Comparison of ENCODE assay signal across 12 cellular contexts in the genomic region with DNA sequence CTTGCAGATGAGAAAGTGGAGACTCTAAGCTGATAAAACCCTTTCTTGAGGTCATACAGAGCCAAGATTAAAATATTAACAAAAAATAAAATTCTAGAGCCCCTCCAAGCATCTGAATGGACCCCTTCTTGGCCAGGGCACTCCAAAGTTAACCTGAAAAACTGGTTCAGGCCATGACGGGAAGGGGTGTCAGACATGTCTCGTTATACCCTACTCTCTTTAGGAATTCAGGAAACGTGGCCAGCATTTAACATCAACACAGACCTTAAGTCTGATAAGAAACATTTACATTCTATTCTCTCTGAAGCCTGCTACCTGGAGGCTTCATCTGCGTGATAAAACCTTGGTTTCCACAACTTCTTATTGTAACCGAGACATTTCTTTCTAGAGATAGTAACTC. TPM values are rescaled to one million over a fixed set of nuclear protein-coding genes. Genes with fewer than 3 reads are reported as not detected.
DNase-seq lines count a peak whose midpoint lies in the region; ATAC-seq and TF ChIP-seq lines count a peak whose summit lies in the region.
"Had no signal": no experiment of that assay in that cellular context is flagged by ENCODE, and none has a peak within 500 bp of the region (broad histone marks: within the 10 kb centered on the region; RNA-seq: fewer than 3 reads in every experiment).

No MANE protein-coding gene starts in this region.

- H3K4ac ChIP-seq in neuronal stem cell (ENCODE audit: low read length) = no peak overlapping the region

- WGBS in neuronal stem cell (ENCODE audit: extremely low coverage in 2 of 2, insufficient read length in 2 of 2, insufficient replicate concordance in 1 of 2), 2 donors = no CpG with 5 or more reads among the region's 5 CpGs

- H3K4me2 ChIP-seq in Loucy (ENCODE audit: low read depth, low read length, poor library complexity, severe bottlenecking) (no peak overlapping the region), neuronal stem cell (ENCODE audit: insufficient read depth, low read length, poor library complexity, severe bottlenecking) (no peak overlapping the region)

- H3K27ac ChIP-seq in ACC112 (ENCODE audit: low read depth, low read length) (peak overlapping the region; percentile 69), neuronal stem cell (replicated peaks; ENCODE audit: low read length) (no peak overlapping the region)
- H3K27ac ChIP-seq: Peyer's patch, SJSA1 had no signal

- H3K79me1 ChIP-seq in neuronal stem cell (ENCODE audit: low read depth, low read length) = no peaks in the 10 kb centered on the region

- H4K91ac ChIP-seq in neuronal stem cell (ENCODE audit: low read depth, low read length, poor library complexity) = no peak overlapping the region

- no peak for ATAC-seq in naive thymus-derived CD8-positive, alpha-beta T cell
- no peak for ATAC-seq in HG02588 (IDR thresholded peaks at IDR 0.05; ENCODE audit: unreplicated experiment)

- no peak for TF ChIP-seq CTCF in Loucy (conservative IDR thresholded peaks at IDR 0.05; ENCODE audit: low read length)
- no peak for TF ChIP-seq CTCF in glutamatergic neuron (IDR thresholded peaks at IDR 0.05; ENCODE audit: partially characterized antibody, unreplicated experiment)

- H3K18ac ChIP-seq in neuronal stem cell (ENCODE audit: low read length) = no peak overlapping the region

- no peak overlapping the region for H2BK12ac ChIP-seq in neuronal stem cell (ENCODE audit: low read length)

- H3K4me3 Mint-ChIP-seq in glutamatergic neuron (ENCODE audit: unreplicated experiment) = no peak overlapping the region
- no peak overlapping the region for H3K4me3 Mint-ChIP-seq in naive thymus-derived CD8-positive, alpha-beta T cell

- no peak overlapping the region for H3K14ac ChIP-seq in neuronal stem cell (ENCODE audit: low read length)

- H3K36me3 ChIP-seq in ACC112 (ENCODE audit: insufficient read depth, low read length) (no peaks in the 10 kb centered on the region), Loucy (ENCODE audit: insufficient read depth, low read length) (no peaks in the 10 kb centered on the region), neuronal stem cell (replicated peaks in 1 of 2; ENCODE audit: control insufficient read depth in 2 of 2, insufficient read depth in 2 of 2, low read length in 2 of 2) (no peaks in the 10 kb centered on the region)
- H3K36me3 ChIP-seq: Peyer's patch, SJSA1 had no signal

- H4K20me1 ChIP-seq in Loucy (ENCODE audit: insufficient read depth, low read length, poor library complexity, severe bottlenecking) = no peaks in the 10 kb centered on the region

- H3K27ac Mint-ChIP-seq in glutamatergic neuron (ENCODE audit: unreplicated experiment) = peak overlapping the region; percentile 18
- no peak overlapping the region for H3K27ac Mint-ChIP-seq in naive thymus-derived CD8-positive, alpha-beta T cell
- H3K27ac Mint-ChIP-seq: CD8-positive, alpha-beta T cell had no signal

- H3K23ac ChIP-seq in neuronal stem cell (ENCODE audit: low read depth, low read length, poor library complexity) = no peak overlapping the region

- H3K4me1 Mint-ChIP-seq in glutamatergic neuron (ENCODE audit: low read depth, unreplicated experiment) = peaks cover 10% of the 10 kb centered on the region
- H3K4me1 Mint-ChIP-seq in naive thymus-derived CD8-positive, alpha-beta T cell = peaks cover 3 to 23% (median 11%) of the 10 kb centered on the region in 4 donors

- no peaks in the 10 kb centered on the region for H3F3A ChIP-seq in Loucy (ENCODE audit: low read depth)

- no peak overlapping the region for H2BK120ac ChIP-seq in neuronal stem cell (ENCODE audit: low read depth, low read length)

- DNase-seq in glutamatergic neuron (no peak), neuronal stem cell (ENCODE audit: low spot score) (no peak), NCI-H1048 (lab: John Stamatoyannopoulos, UW) (no peak)
- no peak for DNase-seq in naive thymus-derived CD8-positive, alpha-beta T cell
- DNase-seq: GF-D8, NCI-H226 had no signal

- H4K8ac ChIP-seq in neuronal stem cell (ENCODE audit: low read depth, low read length) = no peak overlapping the region

- no peaks in the 10 kb centered on the region for H3K9me3 Mint-ChIP-seq in glutamatergic neuron (ENCODE audit: unreplicated experiment)
- no peaks in the 10 kb centered on the region for H3K9me3 Mint-ChIP-seq in naive thymus-derived CD8-positive, alpha-beta T cell
- H3K9me3 Mint-ChIP-seq: CD8-positive, alpha-beta T cell had no signal

- H2BK5ac ChIP-seq in neuronal stem cell (ENCODE audit: low read length) = no peak overlapping the region

- H3K9ac ChIP-seq in Loucy (ENCODE audit: low read depth, low read length, poor library complexity, severe bottlenecking) (no peak overlapping the region), neuronal stem cell (ENCODE audit: low read depth, low read length, poor library complexity) (no peak overlapping the region)

- no peaks in the 10 kb centered on the region for H3K9me2 ChIP-seq in Loucy (replicated peaks; ENCODE audit: low read depth, low read length)

- POLR2A ChIA-PET in naive thymus-derived CD8-positive, alpha-beta T cell (lab: Charles Lee) = interaction anchor here (1.6 kb wide), 1 partner anchor 25 kb away, joined by 6 read pairs; no protein-coding TSS in a partner anchor

- no peaks in the 10 kb centered on the region for H3K79me2 ChIP-seq in ACC112 (ENCODE audit: control insufficient read depth, insufficient read depth, low read length, unreplicated experiment)
- no peaks in the 10 kb centered on the region for H3K79me2 ChIP-seq in Loucy (ENCODE audit: insufficient read depth, low read length)

- H3K36me3 Mint-ChIP-seq in glutamatergic neuron (ENCODE audit: unreplicated experiment) = no peaks in the 10 kb centered on the region
- no peaks in the 10 kb centered on the region for H3K36me3 Mint-ChIP-seq in naive thymus-derived CD8-positive, alpha-beta T cell
- H3K36me3 Mint-ChIP-seq: CD8-positive, alpha-beta T cell had no signal

- H2AK5ac ChIP-seq in neuronal stem cell (ENCODE audit: low read depth, low read length) = no peak overlapping the region

- H3K27me3 ChIP-seq in ACC112 (ENCODE audit: insufficient read depth, low read length) = no peaks in the 10 kb centered on the region
- H3K27me3 ChIP-seq in Loucy (ENCODE audit: insufficient read depth, low read length, poor library complexity, severe bottlenecking) = no peaks in the 10 kb centered on the region
- no peaks in the 10 kb centered on the region for H3K27me3 ChIP-seq in neuronal stem cell (ENCODE audit: control insufficient read depth in 3 of 3, insufficient read depth in 3 of 3, low read depth in 1 of 3, low read length in 3 of 3)
- H3K27me3 ChIP-seq: Peyer's patch, SJSA1 had no signal

- no peak overlapping the region for H2BK15ac ChIP-seq in neuronal stem cell (ENCODE audit: low read length)

- peaks cover 31% of the 10 kb centered on the region for H3K4me1 ChIP-seq in ACC112 (ENCODE audit: control insufficient read depth, insufficient read depth, low read length, unreplicated experiment)
- peaks cover 6% of the 10 kb centered on the region for H3K4me1 ChIP-seq in Loucy (ENCODE audit: insufficient read depth, low read length, poor library complexity, severe bottlenecking)
- peaks cover 0 to 8% of the 10 kb centered on the region in 2 donors for H3K4me1 ChIP-seq in neuronal stem cell (ENCODE audit: control insufficient read depth in 2 of 2, insufficient read depth in 1 of 2, low read depth in 1 of 2, low read length in 2 of 2)
- H3K4me1 ChIP-seq: SJSA1 had no signal

- no peaks in the 10 kb centered on the region for H3K27me3 Mint-ChIP-seq in glutamatergic neuron (ENCODE audit: unreplicated experiment)
- peaks cover 0 to 9% (median 5%) of the 10 kb centered on the region in 5 donors for H3K27me3 Mint-ChIP-seq in naive thymus-derived CD8-positive, alpha-beta T cell

- H2AFZ ChIP-seq in ACC112 (ENCODE audit: low read length, unreplicated experiment) = peak overlapping the region; percentile 43
- H2AFZ ChIP-seq in Loucy (ENCODE audit: low read length) = 0 out of 2 replicates have a peak overlapping the region, but pooled peaks have one; percentile 19
- peak overlapping the region; percentile 95 for H2AFZ ChIP-seq in neuronal stem cell (ENCODE audit: low read length)

- no peak overlapping the region for H3K4me3 ChIP-seq in ACC112 (ENCODE audit: low read depth, low read length)
- H3K4me3 ChIP-seq in Loucy (ENCODE audit: low read length, poor library complexity, severe bottlenecking) = no peak overlapping the region
- no peak overlapping the region for H3K4me3 ChIP-seq in neuronal stem cell (ENCODE audit: low read length in 2 of 2)
- H3K4me3 ChIP-seq: SJSA1 had no signal

- H3K9me3 ChIP-seq in Loucy (ENCODE audit: insufficient read depth, low read depth, low read length) = no peaks in the 10 kb centered on the region
- H3K9me3 ChIP-seq in neuronal stem cell (replicated peaks in 1 of 2; ENCODE audit: control insufficient read depth in 2 of 2, insufficient read depth in 1 of 2, low read depth in 1 of 2, low read length in 2 of 2) = no peaks in the 10 kb centered on the region
- H3K9me3 ChIP-seq: Peyer's patch, SJSA1 had no signal

RNA-seq across cellular contexts. Expression of gene BOD1L1, which starts 25.8 kb away (rescaled TPM):
- total RNA-seq in glutamatergic neuron (ENCODE audit: unreplicated experiment) = 57.3 TPM
- 18.1 TPM for polyA plus RNA-seq in neuronal stem cell (2013, experiment 1 of 2)
- 17.5 TPM for polyA plus RNA-seq in neuronal stem cell (2013, experiment 2 of 2)
- total RNA-seq in naive thymus-derived CD8-positive, alpha-beta T cell = 10 to 100 TPM; 72.7 to 84.5 TPM
- polyA plus RNA-seq in naive thymus-derived CD8-positive, alpha-beta T cell = 1 to 10 TPM; 2.1 to 5.8 (median 2.3) TPM

Comparison
In these comparisons a context has a peak if more than half of its experiments do, and no peak if none do; other contexts are left out.
1. H2AFZ ChIP-seq: peak in every context shown above with its lines; median percentile 95 in neuronal stem cell; 43 in ACC112; 19 in Loucy.